Comparison of ENCODE assay signal across 26 cellular contexts in the genomic region with DNA sequence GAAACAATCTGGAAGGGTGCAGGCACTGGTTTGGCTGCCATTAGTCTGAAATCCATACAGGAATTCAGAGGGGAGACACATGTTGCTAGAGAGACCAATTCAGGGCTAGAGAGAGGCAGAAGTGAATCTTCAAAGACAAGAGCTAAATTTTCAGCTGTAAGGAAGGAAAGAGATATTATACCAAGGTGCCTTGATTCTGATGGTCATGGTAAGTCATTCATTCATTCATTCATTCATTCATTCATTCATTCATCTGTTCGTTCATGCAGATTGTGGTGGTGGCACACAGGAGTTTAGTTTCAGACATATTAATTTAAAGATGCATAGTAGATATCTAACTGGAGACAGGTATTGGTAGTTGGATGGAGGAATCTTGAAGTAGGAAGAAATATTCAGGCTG.
"Had no signal": no experiment of that assay in that cellular context is flagged by ENCODE, and none has a peak within 500 bp of the region (broad histone marks: within the 10 kb centered on the region; RNA-seq: fewer than 3 reads in every experiment).

No MANE protein-coding gene starts in this region.

- H3K36me3 Mint-ChIP-seq: activated naive CD4-positive, alpha-beta T cell treated with anti-CD3 and anti-CD28 coated beads, Interleukin-2, amount 10 ng/mL, durations not matched to agents 7 days and 5 days; mesothelial cell of epicardium; naive B cell had no signal

- H3K4me1 ChIP-seq: gastrocnemius medialis, right lobe of liver, suprapubic skin, tibial artery, upper lobe of right lung had no signal

- H3K36me3 ChIP-seq: gastrocnemius medialis, ovary, right lobe of liver, suprapubic skin, tibial artery, upper lobe of right lung had no signal

- H3K27ac Mint-ChIP-seq: activated naive CD4-positive, alpha-beta T cell treated with anti-CD3 and anti-CD28 coated beads, Interleukin-2, amount 10 ng/mL, durations not matched to agents 7 days and 5 days; dendritic cell treated with granulocyte-macrophage colony-stimulating factor and Interleukin-4, amounts not matched to agents 40 ng/mL and 50 ng/mL, for 4 days; mesothelial cell of epicardium; progenitor cell of endocrine pancreas; WTC11 had no signal

- H3K4me3 ChIP-seq: ovary, right lobe of liver, suprapubic skin, tibial artery, upper lobe of right lung had no signal

- H3K9me3 ChIP-seq: gastrocnemius medialis, ovary, right lobe of liver, suprapubic skin, tibial artery, upper lobe of right lung had no signal

- H3K4me3 Mint-ChIP-seq: activated naive CD4-positive, alpha-beta T cell treated with anti-CD3 and anti-CD28 coated beads, Interleukin-2, amount 10 ng/mL, durations not matched to agents 7 days and 5 days; dendritic cell treated with granulocyte-macrophage colony-stimulating factor and Interleukin-4, amounts not matched to agents 40 ng/mL and 50 ng/mL, for 4 days; mesothelial cell of epicardium; naive B cell; stimulated activated naive CD8-positive, alpha-beta T cell treated with anti-CD3 and anti-CD28 coated beads, Interleukin-15, amount 100 ng/mL, for 72 hours; WTC11 had no signal

- DNase-seq: activated CD8-positive, alpha-beta memory T cell treated with anti-CD3 and anti-CD28 coated beads, Interleukin-2, amount 50 U/mL, for 4 hours; activated gamma-delta T cell; activated naive CD4-positive, alpha-beta T cell treated with anti-CD3 and anti-CD28 coated beads, Interleukin-2, amount 10 ng/mL, durations not matched to agents 7 days and 5 days; activated T-cell treated with anti-CD3 and anti-CD28 coated beads, Interleukin-2, amount 50 U/mL, for 1 hour; amygdala; central memory CD4-positive, alpha-beta T cell; gastrocnemius medialis; glutamatergic neuron; left ventricle myocardium superior; naive B cell; ovary; right lobe of liver; stimulated activated CD4-positive, alpha-beta T cell treated with anti-CD3 and anti-CD28 coated beads, Interleukin-2, amount 100 ng/mL, for 48 hours; stimulated activated naive CD8-positive, alpha-beta T cell treated with anti-CD3 and anti-CD28 coated beads, Interleukin-15, amount 100 ng/mL, for 72 hours; SW 1271; T-helper 2 cell; tibial artery; upper lobe of right lung had no signal

- FAIRE-seq: endometrium, islet of Langerhans had no signal

- H3K27me3 Mint-ChIP-seq: activated naive CD4-positive, alpha-beta T cell treated with anti-CD3 and anti-CD28 coated beads, Interleukin-2, amount 10 ng/mL, durations not matched to agents 7 days and 5 days; dendritic cell treated with granulocyte-macrophage colony-stimulating factor and Interleukin-4, amounts not matched to agents 40 ng/mL and 50 ng/mL, for 4 days; naive B cell; progenitor cell of endocrine pancreas had no signal

- H3K4me1 Mint-ChIP-seq: mesothelial cell of epicardium, naive B cell, WTC11 had no signal

- H3K27me3 ChIP-seq: gastrocnemius medialis, ovary, right lobe of liver, suprapubic skin, tibial artery, upper lobe of right lung had no signal

- H3K27ac ChIP-seq: epithelial cell of prostate, gastrocnemius medialis, ovary, right lobe of liver, suprapubic skin, tibial artery, upper lobe of right lung had no signal

- ATAC-seq: gastrocnemius medialis; left ventricle myocardium superior; stimulated activated naive CD8-positive, alpha-beta T cell treated with anti-CD3 and anti-CD28 coated beads, Interleukin-15, amount 100 ng/mL, for 72 hours; upper lobe of right lung; WTC11 had no signal
